In genomic region chr3:35867782-35868181, GRCh38 we compare ENCODE assay signal across 22 cellular contexts.
"Had no signal": no experiment of that assay in that cellular context is flagged by ENCODE, and none has a peak within 500 bp of the region (broad histone marks: within the 10 kb centered on the region; RNA-seq: fewer than 3 reads in every experiment).

No MANE protein-coding gene starts in this region.

- ATAC-seq: esophagus mucosa; gastrocnemius medialis; left lobe of liver; mucosa of descending colon; natural killer cell treated with Interleukin-12 subunit alpha and Interleukin-12 subunit beta and Interleukin-15 and Interleukin-18, amount 100 ng/mL, for 72 hours; psoas muscle; right cardiac atrium; stimulated activated memory B cell treated with anti-CD40 and anti-IgM and Interleukin-4, amounts not matched to agents 10 μg/mL and 1 μg/mL and 100 μg/mL, for 72 hours; stimulated activated naive CD8-positive, alpha-beta T cell treated with anti-CD3 and anti-CD28 coated beads, Interleukin-15, Interleukin-2, amounts not matched to agents 100 U/mL and 50 U/mL, for 24 hours had no signal

- DNase-seq: dorsolateral prefrontal cortex; effector CD4-positive, alpha-beta T cell; foreskin fibroblast; gastrocnemius medialis; head of caudate nucleus; mesenchymal stem cell; mucosa of descending colon; naive B cell; nucleus accumbens; psoas muscle; right cardiac atrium; sigmoid colon; stimulated activated CD4-positive, alpha-beta T cell treated with anti-CD3 and anti-CD28 coated beads, Interleukin-2, amount 100 ng/mL, for 24 hours; stimulated activated CD4-positive, alpha-beta T cell treated with anti-CD3 and anti-CD28 coated beads, Interleukin-4, amount 100 ng/mL, for 4 hours; stimulated activated naive CD8-positive, alpha-beta T cell treated with anti-CD3 and anti-CD28 coated beads, Interleukin-15, Interleukin-2, amounts not matched to agents 100 U/mL and 50 U/mL, for 24 hours; substantia nigra; testis; tibial artery had no signal
